In the genomic region with DNA sequence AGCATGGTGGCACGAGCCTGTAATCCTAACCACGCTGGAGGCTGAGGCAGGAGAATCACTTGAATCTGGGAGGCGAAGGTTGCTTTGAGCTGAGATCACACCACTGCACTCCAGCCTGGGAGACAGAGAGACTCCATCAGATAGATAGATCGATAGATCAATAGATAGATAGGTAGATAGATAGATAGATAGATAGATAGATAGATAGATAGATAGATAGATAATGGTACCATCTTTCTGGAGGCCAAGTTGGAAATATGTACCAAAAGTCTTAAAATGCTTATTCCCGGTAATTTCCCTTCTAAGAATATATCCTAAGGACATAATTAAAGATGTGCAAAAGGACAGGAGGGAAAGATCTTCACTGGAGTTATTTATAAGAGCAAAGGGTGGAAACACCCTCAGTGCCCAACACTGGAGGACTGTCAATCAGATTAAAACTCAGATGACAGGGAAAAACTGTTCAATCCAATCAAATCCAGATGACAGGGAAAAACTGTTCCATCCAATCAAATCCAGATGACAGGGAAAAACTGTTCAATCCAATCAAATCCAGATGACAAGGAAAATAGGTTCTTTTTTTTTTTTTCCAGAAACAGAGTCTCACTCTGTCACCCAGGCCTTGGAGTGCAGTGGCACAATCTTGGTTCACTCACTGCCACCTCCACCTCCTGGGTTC, we compare ENCODE assay signal across 16 cellular contexts. TPM values are rescaled to one million over a fixed set of nuclear protein-coding genes. Genes with fewer than 3 reads are reported as not detected.
A peak's percentile ranks its signal among the peaks of the same experiment; 100 is the strongest.
DNase-seq lines count a peak whose midpoint lies in the region; ATAC-seq and TF ChIP-seq lines count a peak whose summit lies in the region.
"Had no signal": no experiment of that assay in that cellular context is flagged by ENCODE, and none has a peak within 500 bp of the region (broad histone marks: within the 10 kb centered on the region; RNA-seq: fewer than 3 reads in every experiment).

No MANE protein-coding gene starts in this region.

- H3K4me3 ChIP-seq in coronary artery (no peak overlapping the region), uterus (no peak overlapping the region)
- H3K4me3 ChIP-seq: GM12878, GM23338 had no signal

- ATAC-seq in T-helper 17 cell (no peak), left lobe of liver (no peak)
- ATAC-seq: GM12878, GM23338 had no signal

- H3K36me3 ChIP-seq in uterus = no peaks in the 10 kb centered on the region

- no peak for TF ChIP-seq POLR2A in uterus (IDR thresholded peaks at IDR 0.05)

- no peaks in the 10 kb centered on the region for H3K27me3 ChIP-seq in uterus

- no peak for DNase-seq in T-helper 17 cell
- DNase-seq in coronary artery (ENCODE audit: low spot score) = no peak
- no peak for DNase-seq in osteocyte (ENCODE audit: extremely low spot score, unreplicated experiment)
- DNase-seq in uterus = no peak
- DNase-seq in stimulated activated CD4-positive, alpha-beta T cell treated with anti-CD3 and anti-CD28 coated beads, Interleukin-2, amount 100 ng/mL, for 24 hours = no peak
- no peak for DNase-seq in left lobe of liver (ENCODE audit: low spot score)
- DNase-seq in NCI-H2196 treated with DMSO at 0.1 percent for 48 hours (lab: John Stamatoyannopoulos, UW; ENCODE audit: unreplicated experiment) = no peak
- DNase-seq: Calu3; CD4-positive, alpha-beta T cell; DMS 273 treated with DMSO at 0.1 percent for 48 hours; DMS79; H7 had no signal

- H3K36me3 Mint-ChIP-seq in T-helper 17 cell (ENCODE audit: low read depth) (peaks cover 2% of the 10 kb centered on the region), osteocyte (ENCODE audit: unreplicated experiment) (peaks cover 4% of the 10 kb centered on the region)

- peak overlapping the region; percentile 60 for H3K27ac Mint-ChIP-seq in T-helper 17 cell
- peak overlapping the region; percentile 34 for H3K27ac Mint-ChIP-seq in osteocyte (ENCODE audit: unreplicated experiment)
- H3K27ac Mint-ChIP-seq: B cell; CD4-positive, alpha-beta T cell; GM23338 had no signal

- peak overlapping the region; percentile 73 to 90 for H3K27ac ChIP-seq in coronary artery
- H3K27ac ChIP-seq in uterus = peak overlapping the region; percentile 70 to 86

- H3K4me1 Mint-ChIP-seq in T-helper 17 cell (peaks cover 10% of the 10 kb centered on the region), osteocyte (ENCODE audit: unreplicated experiment) (peaks cover 21% of the 10 kb centered on the region)

- H3K4me1 ChIP-seq in uterus = no peaks in the 10 kb centered on the region

- peaks cover 9% of the 10 kb centered on the region for H3K27me3 Mint-ChIP-seq in T-helper 17 cell
- H3K27me3 Mint-ChIP-seq in osteocyte (ENCODE audit: unreplicated experiment) = no peaks in the 10 kb centered on the region
- H3K27me3 Mint-ChIP-seq: CD4-positive, alpha-beta T cell had no signal

- TF ChIP-seq CTCF in coronary artery (IDR thresholded peaks at IDR 0.05) = no peak
- TF ChIP-seq CTCF in osteocyte (IDR thresholded peaks at IDR 0.05) = no peak
- no peak for TF ChIP-seq CTCF in uterus (IDR thresholded peaks at IDR 0.05)

- intact Hi-C loops in uterus (cut with DNase I; ENCODE audit: low total_unique reads) = no loop called here

- no peak overlapping the region for H3K4me3 Mint-ChIP-seq in T-helper 17 cell
- no peak overlapping the region for H3K4me3 Mint-ChIP-seq in osteocyte (ENCODE audit: unreplicated experiment)
- H3K4me3 Mint-ChIP-seq: B cell; CD4-positive, alpha-beta T cell; GM23338 had no signal

- H3K9me3 ChIP-seq in T-helper 17 cell (ENCODE audit: control insufficient read depth, low read length, poor library complexity, severe bottlenecking) = no peaks in the 10 kb centered on the region
- no peaks in the 10 kb centered on the region for H3K9me3 ChIP-seq in uterus

- H3K9me3 Mint-ChIP-seq in osteocyte (ENCODE audit: unreplicated experiment) = no peaks in the 10 kb centered on the region
- H3K9me3 Mint-ChIP-seq: CD4-positive, alpha-beta T cell; GM23338 had no signal

RNA-seq across cellular contexts. Expression of gene UBE2F, which starts 49.0 kb away (rescaled TPM):
- 10 to 100 TPM; 34.6 to 40.3 TPM for total RNA-seq in T-helper 17 cell
- total RNA-seq in osteocyte = 54.3 and 56.5 TPM in 2 replicates
- 10 to 100 TPM; 40.7 to 88.9 (median 64.9) TPM for total RNA-seq in uterus
- total RNA-seq in left lobe of liver = 29.3 TPM

RNA-seq across cellular contexts. Expression of gene RAMP1, which starts 58.4 kb away (rescaled TPM):
- total RNA-seq in T-helper 17 cell (1 to 10 TPM in 1 of 2 donors, not detected in 1; 1.6 TPM), osteocyte (87.9 and 93.4 TPM in 2 replicates), uterus (100 to 1,000 TPM in 3 of 4 donors, 10 to 100 TPM in 1; 44.1 to 591 (median 424) TPM), left lobe of liver (10.0 TPM)
- total RNA-seq: CD4-positive, alpha-beta T cell; G401 had no signal
